8 cellular contexts compared by ENCODE assay signal in genomic region chr3:57756528-57757401, GRCh38. TPM values are rescaled to one million over a fixed set of nuclear protein-coding genes. Genes with fewer than 3 reads are reported as not detected.
A peak's percentile ranks its signal among the peaks of the same experiment; 100 is the strongest.
DNase-seq lines count a peak whose midpoint lies in the region; ATAC-seq, FAIRE-seq and TF ChIP-seq lines count a peak whose summit lies in the region.

No MANE protein-coding gene starts in this region.

- H3K36me3 Mint-ChIP-seq in activated CD8-positive, alpha-beta memory T cell treated with anti-CD3 and anti-CD28 coated beads, Interleukin-2, amount 10 ng/mL, durations not matched to agents 7 days and 5 days = peaks cover 30% of the 10 kb centered on the region
- H3K36me3 Mint-ChIP-seq in endothelial cell (ENCODE audit: low read depth, unreplicated experiment) = peaks cover 12% of the 10 kb centered on the region
- H3K36me3 Mint-ChIP-seq in stimulated activated naive B cell treated with anti-CD40 and anti-IgM and Interleukin-4, amounts not matched to agents 10 μg/mL and 1 μg/mL and 100 μg/mL, for 72 hours = peaks cover 4 to 25% of the 10 kb centered on the region in 2 donors

- peak overlapping the region; percentile 86 for H3K9ac ChIP-seq in GM23248
- H3K9ac ChIP-seq in Loucy (ENCODE audit: low read depth, low read length, poor library complexity, severe bottlenecking) = peak overlapping the region; percentile 87

- CTCF ChIA-PET in activated CD8-positive, alpha-beta memory T cell treated with anti-CD3 and anti-CD28 coated beads, Interleukin-2, amount 10 ng/mL, durations not matched to agents 7 days and 5 days (lab: Charles Lee) = interaction anchor here (1.2 to 1.4 kb wide), 4 partner anchors 14 to 160 kb away, joined by 4 to 8 read pairs (median 6); partner anchors contain the start of genes ARF4 and DENND6A

- no peaks in the 10 kb centered on the region for H3K36me3 ChIP-seq in GM23248 (ENCODE audit: low read depth)
- H3K36me3 ChIP-seq in Loucy (ENCODE audit: insufficient read depth, low read length) = no peaks in the 10 kb centered on the region

- no peak for TF ChIP-seq CTCF in Loucy (conservative IDR thresholded peaks at IDR 0.05; ENCODE audit: low read length)
- TF ChIP-seq CTCF in endothelial cell (IDR thresholded peaks at IDR 0.05; ENCODE audit: unreplicated experiment) = no peak
- TF ChIP-seq CTCF in D721Med (IDR thresholded peaks at IDR 0.05; ENCODE audit: insufficient read depth, missing control alignments) = no peak

- H3K9me2 ChIP-seq in GM23248 (ENCODE audit: insufficient read depth) = no peaks in the 10 kb centered on the region
- H3K9me2 ChIP-seq in Loucy (replicated peaks; ENCODE audit: low read depth, low read length) = no peaks in the 10 kb centered on the region

- H3K9me3 ChIP-seq in GM23248 (ENCODE audit: low read depth) (no peaks in the 10 kb centered on the region), Loucy (ENCODE audit: insufficient read depth, low read depth, low read length) (no peaks in the 10 kb centered on the region)

- H3K79me2 ChIP-seq in GM23248 (ENCODE audit: insufficient read depth) (peaks cover 56% of the 10 kb centered on the region), Loucy (ENCODE audit: insufficient read depth, low read length) (peaks cover 57% of the 10 kb centered on the region)

- peak; percentile 61 for DNase-seq in ELF-1 (ENCODE audit: low read depth, low spot score)
- peak; percentile 89 for DNase-seq in GM23248
- DNase-seq in activated CD8-positive, alpha-beta memory T cell treated with anti-CD3 and anti-CD28 coated beads, Interleukin-2, amount 10 ng/mL, durations not matched to agents 7 days and 5 days = peak; percentile 68
- DNase-seq in endothelial cell (ENCODE audit: low spot score) = peak; percentile 51
- peak; percentile 16 for DNase-seq in midbrain (lab: John Stamatoyannopoulos, UW)
- no peak for DNase-seq in stimulated activated naive B cell treated with anti-CD40 and anti-IgM and Interleukin-4, amounts not matched to agents 10 μg/mL and 1 μg/mL and 100 μg/mL, for 72 hours
- DNase-seq in D721Med (ENCODE audit: insufficient read length, low spot score) = no peak

- H3K27ac Mint-ChIP-seq in activated CD8-positive, alpha-beta memory T cell treated with anti-CD3 and anti-CD28 coated beads, Interleukin-2, amount 10 ng/mL, durations not matched to agents 7 days and 5 days = peak overlapping the region; percentile 95
- peak overlapping the region; percentile 98 for H3K27ac Mint-ChIP-seq in endothelial cell (ENCODE audit: unreplicated experiment)
- peak overlapping the region; percentile 97 for H3K27ac Mint-ChIP-seq in stimulated activated naive B cell treated with anti-CD40 and anti-IgM and Interleukin-4, amounts not matched to agents 10 μg/mL and 1 μg/mL and 100 μg/mL, for 72 hours

- 0 out of 2 replicates have a peak, but pooled peaks cover 6% of the 10 kb centered on the region for H4K20me1 ChIP-seq in GM23248 (ENCODE audit: insufficient read depth)
- peaks cover 36% of the 10 kb centered on the region for H4K20me1 ChIP-seq in Loucy (ENCODE audit: insufficient read depth, low read length, poor library complexity, severe bottlenecking)

- 0 to 1% methylated on average over 45 to 64 of the region's 84 CpGs for WGBS in GM23248 (ENCODE audit: low coverage in 1 of 2, low lambda C conversion rate in 2 of 2, missing lambda C conversion rate in 2 of 2), 2 experiments

- H3K27me3 Mint-ChIP-seq in activated CD8-positive, alpha-beta memory T cell treated with anti-CD3 and anti-CD28 coated beads, Interleukin-2, amount 10 ng/mL, durations not matched to agents 7 days and 5 days = peaks cover 3% of the 10 kb centered on the region
- H3K27me3 Mint-ChIP-seq in endothelial cell (ENCODE audit: unreplicated experiment) = peaks cover 9% of the 10 kb centered on the region
- H3K27me3 Mint-ChIP-seq in stimulated activated naive B cell treated with anti-CD40 and anti-IgM and Interleukin-4, amounts not matched to agents 10 μg/mL and 1 μg/mL and 100 μg/mL, for 72 hours = no peaks in the 10 kb centered on the region

- H3K27me3 ChIP-seq in GM23248 (replicated peaks; ENCODE audit: insufficient read depth) (no peaks in the 10 kb centered on the region), Loucy (ENCODE audit: insufficient read depth, low read length, poor library complexity, severe bottlenecking) (no peaks in the 10 kb centered on the region)

- peak overlapping the region; percentile 100 for H2AFZ ChIP-seq in GM23248
- peak overlapping the region; percentile 99 for H2AFZ ChIP-seq in Loucy (ENCODE audit: low read length)

- peak overlapping the region; percentile 94 for H3K4me3 Mint-ChIP-seq in activated CD8-positive, alpha-beta memory T cell treated with anti-CD3 and anti-CD28 coated beads, Interleukin-2, amount 10 ng/mL, durations not matched to agents 7 days and 5 days
- peak overlapping the region; percentile 97 for H3K4me3 Mint-ChIP-seq in endothelial cell (ENCODE audit: unreplicated experiment)
- peak overlapping the region; percentile 92 to 96 for H3K4me3 Mint-ChIP-seq in stimulated activated naive B cell treated with anti-CD40 and anti-IgM and Interleukin-4, amounts not matched to agents 10 μg/mL and 1 μg/mL and 100 μg/mL, for 72 hours

- no peak for FAIRE-seq in D721Med (lab: Jason Lieb, UNC)

- peak; percentile 38 for ATAC-seq in activated CD8-positive, alpha-beta memory T cell treated with anti-CD3 and anti-CD28 coated beads, Interleukin-2, amount 10 ng/mL, durations not matched to agents 7 days and 5 days
- ATAC-seq in stimulated activated naive B cell treated with anti-CD40 and anti-IgM and Interleukin-4, amounts not matched to agents 10 μg/mL and 1 μg/mL and 100 μg/mL, for 72 hours (replicated peaks) = peak; percentile 29 to 38

- no peaks in the 10 kb centered on the region for H3K9me3 Mint-ChIP-seq in activated CD8-positive, alpha-beta memory T cell treated with anti-CD3 and anti-CD28 coated beads, Interleukin-2, amount 10 ng/mL, durations not matched to agents 7 days and 5 days (ENCODE audit: low read depth)
- H3K9me3 Mint-ChIP-seq in endothelial cell (ENCODE audit: unreplicated experiment) = no peaks in the 10 kb centered on the region
- no peaks in the 10 kb centered on the region for H3K9me3 Mint-ChIP-seq in stimulated activated naive B cell treated with anti-CD40 and anti-IgM and Interleukin-4, amounts not matched to agents 10 μg/mL and 1 μg/mL and 100 μg/mL, for 72 hours

- peak overlapping the region; percentile 76 for H3K27ac ChIP-seq in GM23248

- in situ Hi-C loops in GM23248 (cut with MboI) = no loop called here

- H3F3A ChIP-seq in GM23248 (ENCODE audit: insufficient read depth) (peaks cover 4% of the 10 kb centered on the region; the same call in 1 of the 2 replicates), Loucy (ENCODE audit: low read depth) (no peaks in the 10 kb centered on the region)

- H3K4me2 ChIP-seq in GM23248 (ENCODE audit: unreplicated experiment) (peak overlapping the region; percentile 97), Loucy (ENCODE audit: low read depth, low read length, poor library complexity, severe bottlenecking) (peak overlapping the region; percentile 80)

- H3K4me3 ChIP-seq in GM23248 = peak overlapping the region; percentile 83
- H3K4me3 ChIP-seq in Loucy (ENCODE audit: low read length, poor library complexity, severe bottlenecking) = peak overlapping the region; percentile 81

- peaks cover 44% of the 10 kb centered on the region for H3K4me1 Mint-ChIP-seq in activated CD8-positive, alpha-beta memory T cell treated with anti-CD3 and anti-CD28 coated beads, Interleukin-2, amount 10 ng/mL, durations not matched to agents 7 days and 5 days
- peaks cover 19% of the 10 kb centered on the region for H3K4me1 Mint-ChIP-seq in endothelial cell (ENCODE audit: unreplicated experiment)
- peaks cover 7 to 21% of the 10 kb centered on the region in 2 donors for H3K4me1 Mint-ChIP-seq in stimulated activated naive B cell treated with anti-CD40 and anti-IgM and Interleukin-4, amounts not matched to agents 10 μg/mL and 1 μg/mL and 100 μg/mL, for 72 hours

- H3K4me1 ChIP-seq in GM23248 (ENCODE audit: insufficient read depth) = peaks cover 29% of the 10 kb centered on the region
- peaks cover 46% of the 10 kb centered on the region for H3K4me1 ChIP-seq in Loucy (ENCODE audit: insufficient read depth, low read length, poor library complexity, severe bottlenecking)

RNA-seq across cellular contexts. Expression of gene SLMAP, which starts 0.7 kb away (rescaled TPM):
- 33.9 and 40.2 TPM in 2 replicates for total RNA-seq in GM23248 (2014; rRNA removed; shearing (Covaris generic))
- 21.4 and 28.4 TPM in 2 replicates for polyA plus RNA-seq in GM23248 (2016; fragmentation: Nextera tagmentation; extraction: Ambion mirVana)
- total RNA-seq in activated CD8-positive, alpha-beta memory T cell treated with anti-CD3 and anti-CD28 coated beads, Interleukin-2, amount 10 ng/mL, durations not matched to agents 7 days and 5 days = 10 to 100 TPM; 57.6 to 69.6 TPM
- total RNA-seq in endothelial cell (ENCODE audit: unreplicated experiment) = 45.7 TPM

Comparison
In these comparisons a context has a peak if more than half of its experiments do, and no peak if none do; other contexts are left out.
1. DNase-seq: peak in ELF-1 (single experiment), GM23248 (single experiment), activated CD8-positive, alpha-beta memory T cell treated with anti-CD3 and anti-CD28 coated beads, Interleukin-2, amount 10 ng/mL, durations not matched to agents 7 days and 5 days (single experiment), endothelial cell (single experiment) and midbrain (single experiment); none in stimulated activated naive B cell treated with anti-CD40 and anti-IgM and Interleukin-4, amounts not matched to agents 10 μg/mL and 1 μg/mL and 100 μg/mL, for 72 hours (single experiment) and D721Med (single experiment).
2. Peak in every context shown above with its lines, with median percentiles within 50 percentile points of each other: H3K27ac Mint-ChIP-seq and H3K4me3 Mint-ChIP-seq.